In the genomic region with DNA sequence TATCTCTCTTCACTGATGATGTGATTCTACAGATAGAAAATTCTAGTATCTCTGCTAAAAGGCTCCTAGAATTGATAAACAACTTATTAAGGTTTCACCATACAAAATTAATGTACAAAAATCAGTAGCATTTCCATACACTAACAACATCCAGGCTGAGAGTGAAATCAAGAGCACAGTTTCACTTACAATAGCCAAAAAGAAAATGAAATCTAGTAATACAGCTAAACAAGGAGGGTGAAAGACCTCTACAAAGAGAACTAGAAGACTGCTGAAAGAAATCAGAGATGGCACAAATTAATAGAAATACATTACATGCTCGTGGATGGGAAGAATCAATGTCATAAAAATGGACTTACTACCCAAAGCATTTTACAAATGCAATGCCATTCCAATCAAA, we compare ENCODE assay signal across 10 cellular contexts.
"Had no signal": no experiment of that assay in that cellular context is flagged by ENCODE, and none has a peak within 500 bp of the region (broad histone marks: within the 10 kb centered on the region; RNA-seq: fewer than 3 reads in every experiment).

No MANE protein-coding gene starts in this region.

- H3K4me3 ChIP-seq: GM23248, HAP-1, K562 had no signal

- H3K27ac ChIP-seq: GM23248, HL-60 had no signal

- H3K9ac ChIP-seq: GM23248 had no signal

- ATAC-seq: HCT116, K562 had no signal

- H3K9me3 ChIP-seq: HAP-1 had no signal

- DNase-seq: GM23248, GOT3, H7, HFFc6, IMR-90, KG1 had no signal

- H2AFZ ChIP-seq: GM23248 had no signal

- H3K36me3 ChIP-seq: HAP-1 had no signal
